Comparison of ENCODE assay signal across 1 cellular context in the genomic region with DNA sequence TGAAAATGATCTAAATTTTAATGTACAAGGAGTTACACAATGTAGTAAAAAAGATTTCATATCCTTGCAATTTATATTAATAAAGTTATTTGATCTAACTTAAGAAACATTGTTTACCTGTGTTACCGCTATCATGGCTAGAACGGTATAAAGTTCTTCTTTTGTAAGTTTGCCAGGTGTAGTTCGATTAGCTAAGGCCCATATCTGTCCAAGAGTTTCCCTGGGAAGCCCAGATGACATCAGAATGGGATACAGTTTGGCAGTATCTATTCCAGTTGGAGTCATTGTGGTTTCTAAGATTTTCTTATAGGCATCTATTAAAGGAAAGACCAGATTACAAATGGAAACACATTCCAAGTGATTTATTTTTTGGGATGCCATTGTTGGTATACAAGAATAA.
TF ChIP-seq lines count a peak whose summit lies in the region.

No MANE protein-coding gene starts in this region.

TF ChIP-seq in IMR-90, 13 proteins besides CTCF, POLR2A, EP300 and RAD21 (continued from another document):
- TF ChIP-seq, protein P1, sequence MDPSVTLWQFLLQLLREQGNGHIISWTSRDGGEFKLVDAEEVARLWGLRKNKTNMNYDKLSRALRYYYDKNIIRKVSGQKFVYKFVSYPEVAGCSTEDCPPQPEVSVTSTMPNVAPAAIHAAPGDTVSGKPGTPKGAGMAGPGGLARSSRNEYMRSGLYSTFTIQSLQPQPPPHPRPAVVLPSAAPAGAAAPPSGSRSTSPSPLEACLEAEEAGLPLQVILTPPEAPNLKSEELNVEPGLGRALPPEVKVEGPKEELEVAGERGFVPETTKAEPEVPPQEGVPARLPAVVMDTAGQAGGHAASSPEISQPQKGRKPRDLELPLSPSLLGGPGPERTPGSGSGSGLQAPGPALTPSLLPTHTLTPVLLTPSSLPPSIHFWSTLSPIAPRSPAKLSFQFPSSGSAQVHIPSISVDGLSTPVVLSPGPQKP (IDR thresholded peaks at IDR 0.05; ENCODE audit: borderline replicate concordance, low read depth, low read length) = no peak
- TF ChIP-seq MAZ (IDR thresholded peaks at IDR 0.05; ENCODE audit: borderline replicate concordance, low read depth, low read length) (no peak), CEBPB (IDR thresholded peaks at IDR 0.05; ENCODE audit: low read depth, low read length) (no peak), NFE2L2 (IDR thresholded peaks at IDR 0.05; ENCODE audit: low read depth, low read length) (no peak), BHLHE40 (IDR thresholded peaks at IDR 0.05; ENCODE audit: low read depth, low read length) (no peak), SMC3 (IDR thresholded peaks at IDR 0.05; ENCODE audit: low read depth, low read length) (no peak)
